ENCODE assay signal across 28 cellular contexts in genomic region chr10:9682812-9683211, GRCh38.
"Had no signal": no experiment of that assay in that cellular context is flagged by ENCODE, and none has a peak within 500 bp of the region (broad histone marks: within the 10 kb centered on the region; RNA-seq: fewer than 3 reads in every experiment).

No MANE protein-coding gene starts in this region.

- H3K27me3 ChIP-seq: adrenal gland had no signal

- H3K9me3 ChIP-seq: adrenal gland had no signal

- DNase-seq: activated B cell treated with CpG ODN at 0.5 μM for 24 hours; activated CD4-positive, alpha-beta memory T cell treated with anti-CD3 and anti-CD28 coated beads for 36 hours; activated CD4-positive, alpha-beta T cell treated with anti-CD3 and anti-CD28 coated beads for 4 hours; activated CD4-positive, alpha-beta T cell treated with anti-CD3 and anti-CD28 coated beads, Interleukin-2, amount 10 ng/mL, durations not matched to agents 24 days and 14 days; activated CD4-positive, alpha-beta T cell treated with anti-CD3 and anti-CD28 coated beads, Interleukin-2, amount 50 U/mL, for 1 hour; activated CD4-positive, alpha-beta T cell treated with anti-CD3 and anti-CD28 coated beads, Interleukin-2, amount 50 U/mL, for 4 hours; activated CD4-positive, CD25-positive, alpha-beta regulatory T cell treated with anti-CD3 and anti-CD28 coated beads, Interleukin-2, amount 50 U/mL, for 72 hours; activated CD8-positive, alpha-beta memory T cell treated with anti-CD3 and anti-CD28 coated beads, Interleukin-2, amount 50 U/mL, for 4 hours; activated CD8-positive, alpha-beta T cell treated with anti-CD3 and anti-CD28 coated beads for 36 hours; activated effector memory CD4-positive, alpha-beta T cell treated with anti-CD3 and anti-CD28 coated beads, Interleukin-2, amount 50 U/mL, for 16 hours; activated gamma-delta T cell treated with Interleukin-2 at 50 U/mL for 16 hours; activated naive CD4-positive, alpha-beta T cell; activated naive CD4-positive, alpha-beta T cell treated with anti-CD3 and anti-CD28 coated beads for 36 hours; activated naive CD4-positive, alpha-beta T cell treated with anti-CD3 and anti-CD28 coated beads, Interleukin-2, amount 50 U/mL, for 16 hours; activated naive CD8-positive, alpha-beta T cell treated with anti-CD3 and anti-CD28 coated beads for 36 hours; activated T-cell treated with anti-CD3 and anti-CD28 coated beads for 4 hours; activated T-cell treated with anti-CD3 and anti-CD28 coated beads, Interleukin-2, amount 50 U/mL, for 1 hour; activated T-cell treated with anti-CD3 and anti-CD28 coated beads, Interleukin-2, amount 50 U/mL, for 4 hours; activated T-cell treated with anti-CD3 and anti-CD28 coated beads, Interleukin-2, amount 50 U/mL, for 72 hours; adrenal gland; amniotic stem cell; aorta; central memory CD4-positive, alpha-beta T cell; T-cell; T-helper 17 cell had no signal

- ATAC-seq: activated CD8-positive, alpha-beta T cell treated with anti-CD3 and anti-CD28 coated beads for 36 hours; activated naive CD4-positive, alpha-beta T cell treated with anti-CD3 and anti-CD28 coated beads, Interleukin-2, amount 50 U/mL, for 72 hours; activated T-cell treated with anti-CD3 and anti-CD28 coated beads, Interleukin-2, amount 50 U/mL, for 4 hours; activated T-cell treated with anti-CD3 and anti-CD28 coated beads, Interleukin-2, amount 50 U/mL, for 72 hours; activated T-helper 17 cell treated with anti-CD3 and anti-CD28 coated beads, Interleukin-2, amount 50 U/mL, for 72 hours; T-cell; T-helper 17 cell had no signal

- H3K27ac ChIP-seq: adrenal gland, VCaP had no signal

- H3K36me3 ChIP-seq: adrenal gland had no signal

- H3K4me3 ChIP-seq: adrenal gland had no signal

- H3K4me1 ChIP-seq: adrenal gland had no signal
